Comparison of ENCODE assay signal across 13 cellular contexts in genomic region chr18:23523429-23524212, GRCh38. TPM values are rescaled to one million over a fixed set of nuclear protein-coding genes. Genes with fewer than 3 reads are reported as not detected.
A peak's percentile ranks its signal among the peaks of the same experiment; 100 is the strongest.
DNase-seq lines count a peak whose midpoint lies in the region; ATAC-seq, FAIRE-seq and TF ChIP-seq lines count a peak whose summit lies in the region.
"Had no signal": no experiment of that assay in that cellular context is flagged by ENCODE, and none has a peak within 500 bp of the region (broad histone marks: within the 10 kb centered on the region; RNA-seq: fewer than 3 reads in every experiment).

No MANE protein-coding gene starts in this region.

- H3K36me3 Mint-ChIP-seq in CD8-positive, alpha-beta memory T cell, result peaks cover 5 to 85% (median 41%) of the 10 kb centered on the region in 3 donors
- peaks cover 31% of the 10 kb centered on the region for H3K36me3 Mint-ChIP-seq in astrocyte (ENCODE audit: low read depth, unreplicated experiment)

- H3K4me2 ChIP-seq in astrocyte (ENCODE audit: low read length), result peak overlapping the region; percentile 41

- ATAC-seq in HG02852 (IDR thresholded peaks at IDR 0.05; ENCODE audit: unreplicated experiment) (peak; percentile 50), right lobe of liver (peak; percentile 50 to 71 (median 58)), GM21447 (IDR thresholded peaks at IDR 0.05; ENCODE audit: unreplicated experiment) (no peak), HG03045 (IDR thresholded peaks at IDR 0.05; ENCODE audit: unreplicated experiment) (no peak)
- ATAC-seq in stimulated activated naive CD8-positive, alpha-beta T cell treated with anti-CD3 and anti-CD28 coated beads, Interleukin-15, Interleukin-2, amounts not matched to agents 100 U/mL and 50 U/mL, for 24 hours, result no peak

- H3K27ac ChIP-seq in CD8-positive, alpha-beta memory T cell (ENCODE audit: low read depth, low read length), result no peak overlapping the region
- H3K27ac ChIP-seq in astrocyte (ENCODE audit: low read depth, low read length) (no peak overlapping the region), right lobe of liver (peak overlapping the region in 2 of 3 donors; percentile 50 to 90), coronary artery (no peak overlapping the region)
- H3K27ac ChIP-seq: cardiac muscle cell, neutrophil had no signal

- no peak for DNase-seq in CD8-positive, alpha-beta memory T cell
- DNase-seq in astrocyte (ENCODE audit: low read depth), result peak; percentile 56
- no peak for DNase-seq in right lobe of liver
- DNase-seq in stimulated activated naive CD8-positive, alpha-beta T cell treated with anti-CD3 and anti-CD28 coated beads, Interleukin-15, Interleukin-2, amounts not matched to agents 100 U/mL and 50 U/mL, for 24 hours, result no peak
- DNase-seq in coronary artery (ENCODE audit: low spot score), result no peak
- DNase-seq: activated CD4-positive, alpha-beta T cell treated with anti-CD3 and anti-CD28 coated beads, Interleukin-2, amount 50 U/mL, for 48 hours; NCI-H1092 treated with DMSO at 0.1 percent for 48 hours had no signal

- 42% methylated on average over 11 of the region's 12 CpGs for WGBS in right lobe of liver (ENCODE audit: insufficient coverage, low coverage, low lambda C conversion rate, missing lambda C conversion rate)

- peaks cover 0 to 5% (median 0%) of the 10 kb centered on the region in 3 donors for H3K4me1 Mint-ChIP-seq in CD8-positive, alpha-beta memory T cell
- peaks cover 21% of the 10 kb centered on the region for H3K4me1 Mint-ChIP-seq in astrocyte (ENCODE audit: low read depth, unreplicated experiment)

- intact Hi-C loops in right lobe of liver (cut with DNase I), result loop anchor here in 1 of 2 donors (10.0 kb wide), 1 partner anchor 51 kb away; no protein-coding TSS in a partner anchor

- peak overlapping the region in 5 of 8 donors; percentile 13 to 82 (median 52) for H3K27ac Mint-ChIP-seq in CD8-positive, alpha-beta memory T cell
- H3K27ac Mint-ChIP-seq in astrocyte (ENCODE audit: unreplicated experiment), result no peak overlapping the region

- H3K79me2 ChIP-seq in astrocyte (ENCODE audit: insufficient read depth, low read length), result no peaks in the 10 kb centered on the region

- no peak overlapping the region for H3K4me3 ChIP-seq in CD8-positive, alpha-beta memory T cell (ENCODE audit: low read length)
- H3K4me3 ChIP-seq in astrocyte (ENCODE audit: insufficient read depth, low read depth, low read length), result no peak overlapping the region
- no peak overlapping the region for H3K4me3 ChIP-seq in right lobe of liver
- no peak overlapping the region for H3K4me3 ChIP-seq in coronary artery
- H3K4me3 ChIP-seq: cardiac muscle cell had no signal

- H3K27me3 Mint-ChIP-seq in CD8-positive, alpha-beta memory T cell, result no peaks in the 10 kb centered on the region
- H3K27me3 Mint-ChIP-seq in astrocyte (ENCODE audit: low read depth, unreplicated experiment), result no peaks in the 10 kb centered on the region

- no peaks in the 10 kb centered on the region for H3K4me1 ChIP-seq in CD8-positive, alpha-beta memory T cell (ENCODE audit: insufficient read depth, low read length)
- H3K4me1 ChIP-seq in astrocyte (ENCODE audit: insufficient read depth, low read length) (peaks cover 8% of the 10 kb centered on the region), right lobe of liver (peaks cover 0 to 4% (median 0%) of the 10 kb centered on the region in 4 donors)

- no peaks in the 10 kb centered on the region for H3K9me3 Mint-ChIP-seq in CD8-positive, alpha-beta memory T cell
- H3K9me3 Mint-ChIP-seq in astrocyte (ENCODE audit: unreplicated experiment), result no peaks in the 10 kb centered on the region

- TF ChIP-seq POLR2A in right lobe of liver (IDR thresholded peaks at IDR 0.05), result no peak

- peak; percentile 13 for FAIRE-seq in astrocyte (lab: Jason Lieb, UNC)
- FAIRE-seq: GM19239 had no signal

- H4K20me1 ChIP-seq in astrocyte (ENCODE audit: insufficient read depth, low read length), result peaks cover 17% of the 10 kb centered on the region

- CTCF ChIA-PET in CD8-positive, alpha-beta memory T cell (lab: Charles Lee), result interaction anchor here (1.3 to 1.8 kb wide), 3 partner anchors 9 to 64 kb away, joined by 3 to 4 read pairs (median 3); no protein-coding TSS in a partner anchor

- POLR2A ChIA-PET in CD8-positive, alpha-beta memory T cell (lab: Charles Lee), result no interaction called here

- no peak overlapping the region for H3K4me3 Mint-ChIP-seq in CD8-positive, alpha-beta memory T cell
- H3K4me3 Mint-ChIP-seq in astrocyte (ENCODE audit: unreplicated experiment), result no peak overlapping the region

- H3K9ac ChIP-seq in astrocyte (ENCODE audit: low read length), result peak overlapping the region; percentile 13

- no peak overlapping the region for H2AFZ ChIP-seq in astrocyte (ENCODE audit: low read depth, low read length)

- TF ChIP-seq CTCF in astrocyte (IDR thresholded peaks at IDR 0.05; ENCODE audit: insufficient read depth, low read depth, low read length), result no peak
- TF ChIP-seq CTCF in right lobe of liver (IDR thresholded peaks at IDR 0.05), result no peak
- TF ChIP-seq CTCF in coronary artery (IDR thresholded peaks at IDR 0.05), result no peak

- peaks cover 66% of the 10 kb centered on the region for H3K36me3 ChIP-seq in CD8-positive, alpha-beta memory T cell (ENCODE audit: insufficient read depth, low read length)
- peaks cover 50% of the 10 kb centered on the region for H3K36me3 ChIP-seq in astrocyte (ENCODE audit: insufficient read depth, low read length)
- H3K36me3 ChIP-seq in right lobe of liver, result peaks cover 0 to 69% (median 29%) of the 10 kb centered on the region in 4 donors

- H3K9me3 ChIP-seq in CD8-positive, alpha-beta memory T cell (ENCODE audit: low read length), result no peaks in the 10 kb centered on the region
- H3K9me3 ChIP-seq in astrocyte (ENCODE audit: insufficient read depth, low read depth, low read length) (no peaks in the 10 kb centered on the region), right lobe of liver (no peaks in the 10 kb centered on the region)
- H3K9me3 ChIP-seq: neutrophil had no signal

- H3K27me3 ChIP-seq in CD8-positive, alpha-beta memory T cell (ENCODE audit: insufficient read depth, low read length, poor library complexity, severe bottlenecking), result no peaks in the 10 kb centered on the region
- H3K27me3 ChIP-seq in astrocyte (ENCODE audit: insufficient read depth, low read length) (no peaks in the 10 kb centered on the region), right lobe of liver (no peaks in the 10 kb centered on the region)
- H3K27me3 ChIP-seq: cardiac muscle cell, neutrophil had no signal

RNA-seq across cellular contexts. Expression of gene RMC1, which starts 20.3 kb away (rescaled TPM):
- 10 to 100 TPM; 45.5 to 47.7 TPM for total RNA-seq in CD8-positive, alpha-beta memory T cell
- polyA plus RNA-seq in CD8-positive, alpha-beta memory T cell, result 41.3 TPM
- total RNA-seq in astrocyte (25.2 and 28.3 TPM in 2 replicates), right lobe of liver (10 to 100 TPM; 16.8 to 24.5 (median 21.9) TPM)

Comparison
In these comparisons a context has a peak if more than half of its experiments do, and no peak if none do; other contexts are left out.
1. H3K27ac ChIP-seq: peak in right lobe of liver (2 of 3); none in CD8-positive, alpha-beta memory T cell (single experiment), astrocyte (single experiment) and coronary artery (0 of 2).
2. ATAC-seq: peak in HG02852 (single experiment) and right lobe of liver (4 of 4); none in GM21447 (single experiment), stimulated activated naive CD8-positive, alpha-beta T cell treated with anti-CD3 and anti-CD28 coated beads, Interleukin-15, Interleukin-2, amounts not matched to agents 100 U/mL and 50 U/mL, for 24 hours (single experiment) and HG03045 (single experiment).